Comparison of ENCODE assay signal across 29 cellular contexts in the genomic region with DNA sequence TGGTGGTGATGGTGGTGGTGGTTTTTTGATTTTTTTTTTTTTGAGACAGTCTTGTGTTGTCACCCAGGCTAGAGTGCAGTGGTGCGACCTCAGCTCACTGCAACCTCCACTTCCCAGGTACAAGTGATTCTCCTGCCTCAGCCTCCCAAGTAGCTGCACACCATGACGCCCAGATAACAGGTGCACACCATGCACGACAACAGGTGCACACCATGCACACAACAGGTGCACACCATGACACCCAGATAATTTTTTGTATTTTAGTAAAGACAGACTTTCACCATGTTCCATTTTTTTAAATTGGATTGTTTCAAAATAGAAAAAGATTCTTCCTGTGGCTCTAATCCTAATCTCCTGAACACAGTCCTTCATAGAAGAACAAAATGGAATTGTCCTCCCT.
"Had no signal": no experiment of that assay in that cellular context is flagged by ENCODE, and none has a peak within 500 bp of the region (broad histone marks: within the 10 kb centered on the region; RNA-seq: fewer than 3 reads in every experiment).

No MANE protein-coding gene starts in this region.

- H3K4me3 Mint-ChIP-seq: naive B cell; naive thymus-derived CD8-positive, alpha-beta T cell; natural killer cell treated with Interleukin-12 subunit alpha and Interleukin-12 subunit beta and Interleukin-15 and Interleukin-18, amount 100 ng/mL, for 72 hours; nephron progenitor cell; neural crest cell; stimulated activated effector memory CD8-positive, alpha-beta T cell treated with anti-CD3 and anti-CD28 coated beads, Interleukin-12 subunit alpha, Interleukin-12 subunit beta, amount 100 ng/mL, for 72 hours; stimulated activated naive B cell treated with anti-CD40 and anti-IgM and Interleukin-4, amounts not matched to agents 10 μg/mL and 1 μg/mL and 100 μg/mL, for 72 hours; stimulated activated naive CD8-positive, alpha-beta T cell treated with anti-CD3 and anti-CD28 coated beads, Interleukin-15, Interleukin-2, amounts not matched to agents 100 ng/mL and 50 ng/mL, for 24 hours; type B pancreatic cell had no signal

- ATAC-seq: naive thymus-derived CD8-positive, alpha-beta T cell; natural killer cell treated with Interleukin-12 subunit alpha and Interleukin-12 subunit beta and Interleukin-15 and Interleukin-18, amount 100 ng/mL, for 72 hours; psoas muscle; right cardiac atrium; right lobe of liver; stimulated activated naive B cell treated with anti-CD40 and anti-IgM and Interleukin-4, amounts not matched to agents 10 μg/mL and 1 μg/mL and 100 μg/mL, for 72 hours had no signal

- H3K36me3 ChIP-seq: ovary, right lobe of liver, sigmoid colon, stomach, tibial artery, transverse colon, vagina had no signal

- H3K9me3 ChIP-seq: ovary, psoas muscle, right lobe of liver, sigmoid colon, stomach, testis, tibial artery, transverse colon, vagina had no signal

- DNase-seq: naive B cell; naive thymus-derived CD8-positive, alpha-beta T cell; nephron progenitor cell; occipital lobe; ovary; posterior cingulate gyrus; psoas muscle; right cardiac atrium; right lobe of liver; sigmoid colon; small intestine; stimulated activated CD4-positive, alpha-beta T cell treated with anti-CD3 and anti-CD28 coated beads, Interleukin-15, amount 100 ng/mL, for 24 hours; stimulated activated CD4-positive, alpha-beta T cell treated with anti-CD3 and anti-CD28 coated beads, Interleukin-2, amount 100 ng/mL, for 24 hours; stimulated activated CD4-positive, alpha-beta T cell treated with anti-CD3 and anti-CD28 coated beads, Interleukin-2, amount 100 ng/mL, for 48 hours; stimulated activated CD4-positive, alpha-beta T cell treated with anti-CD3 and anti-CD28 coated beads, Interleukin-4, amount 100 ng/mL, for 24 hours; stimulated activated naive B cell treated with anti-CD40 and anti-IgM and Interleukin-4, amounts not matched to agents 10 μg/mL and 1 μg/mL and 100 μg/mL, for 72 hours; stimulated activated naive CD4-positive, alpha-beta T cell treated with Interleukin-2 at 50 U/mL for 16 hours; stomach; testis; tibial artery; transverse colon had no signal

- H3K27me3 Mint-ChIP-seq: progenitor cell of endocrine pancreas had no signal

- H3K79me2 ChIP-seq: parathyroid adenoma had no signal

- H3K27me3 ChIP-seq: ovary, right lobe of liver, sigmoid colon, testis, tibial artery, transverse colon, vagina had no signal

- H3K4me1 Mint-ChIP-seq: naive B cell; stimulated activated effector memory CD8-positive, alpha-beta T cell treated with anti-CD3 and anti-CD28 coated beads, Interleukin-12 subunit alpha, Interleukin-12 subunit beta, amount 100 ng/mL, for 72 hours; stimulated activated naive B cell treated with anti-CD40 and anti-IgM and Interleukin-4, amounts not matched to agents 10 μg/mL and 1 μg/mL and 100 μg/mL, for 72 hours had no signal

- H3K4me3 ChIP-seq: ovary, psoas muscle, right lobe of liver, sigmoid colon, stomach, testis, tibial artery, transverse colon, vagina had no signal

- H3K9me3 Mint-ChIP-seq: naive B cell; naive thymus-derived CD8-positive, alpha-beta T cell; natural killer cell treated with Interleukin-12 subunit alpha and Interleukin-12 subunit beta and Interleukin-15 and Interleukin-18, amount 100 ng/mL, for 72 hours; nephron progenitor cell; stimulated activated effector memory CD8-positive, alpha-beta T cell treated with anti-CD3 and anti-CD28 coated beads, Interleukin-12 subunit alpha, Interleukin-12 subunit beta, amount 100 ng/mL, for 72 hours; stimulated activated naive B cell treated with anti-CD40 and anti-IgM and Interleukin-4, amounts not matched to agents 10 μg/mL and 1 μg/mL and 100 μg/mL, for 72 hours; stimulated activated naive CD8-positive, alpha-beta T cell treated with anti-CD3 and anti-CD28 coated beads, Interleukin-15, Interleukin-2, amounts not matched to agents 100 ng/mL and 50 ng/mL, for 24 hours; type B pancreatic cell had no signal

- H3K36me3 Mint-ChIP-seq: naive B cell; naive thymus-derived CD8-positive, alpha-beta T cell; natural killer cell treated with Interleukin-12 subunit alpha and Interleukin-12 subunit beta and Interleukin-15 and Interleukin-18, amount 100 ng/mL, for 72 hours; stimulated activated effector memory CD8-positive, alpha-beta T cell treated with anti-CD3 and anti-CD28 coated beads, Interleukin-12 subunit alpha, Interleukin-12 subunit beta, amount 100 ng/mL, for 72 hours; stimulated activated naive B cell treated with anti-CD40 and anti-IgM and Interleukin-4, amounts not matched to agents 10 μg/mL and 1 μg/mL and 100 μg/mL, for 72 hours; type B pancreatic cell had no signal

- H3K4me1 ChIP-seq: right lobe of liver, sigmoid colon, tibial artery, transverse colon, vagina had no signal

- H3K27ac ChIP-seq: ovary, psoas muscle, right lobe of liver, sigmoid colon, stomach, testis, tibial artery, transverse colon, vagina had no signal

- H3K9ac ChIP-seq: parathyroid adenoma had no signal

- H3K27ac Mint-ChIP-seq: natural killer cell treated with Interleukin-12 subunit alpha and Interleukin-12 subunit beta and Interleukin-15 and Interleukin-18, amount 100 ng/mL, for 72 hours; nephron progenitor cell; progenitor cell of endocrine pancreas; stimulated activated effector memory CD8-positive, alpha-beta T cell treated with anti-CD3 and anti-CD28 coated beads, Interleukin-12 subunit alpha, Interleukin-12 subunit beta, amount 100 ng/mL, for 72 hours; stimulated activated naive B cell treated with anti-CD40 and anti-IgM and Interleukin-4, amounts not matched to agents 10 μg/mL and 1 μg/mL and 100 μg/mL, for 72 hours; stimulated activated naive CD8-positive, alpha-beta T cell treated with anti-CD3 and anti-CD28 coated beads, Interleukin-15, Interleukin-2, amounts not matched to agents 100 ng/mL and 50 ng/mL, for 24 hours; type B pancreatic cell had no signal
